ENCODE assay signal across 1 cellular context in genomic region chr1:4331371-4332163, GRCh38.
TF ChIP-seq lines count a peak whose summit lies in the region.

No MANE protein-coding gene starts in this region.

TF ChIP-seq in H1, 55 proteins besides CTCF, POLR2A, EP300 and RAD21 (continued from another document):
- TF ChIP-seq POU5F1 (IDR thresholded peaks at IDR 0.05; ENCODE audit: low read depth, low read length) (no peak), GABPA (IDR thresholded peaks at IDR 0.05; ENCODE audit: borderline replicate concordance, insufficient read depth, low read length) (no peak), SIRT6 (IDR thresholded peaks at IDR 0.05; ENCODE audit: low read length) (no peak), SP1 (IDR thresholded peaks at IDR 0.05; ENCODE audit: low read depth, low read length) (no peak), HDAC6 (IDR thresholded peaks at IDR 0.05; ENCODE audit: low read depth, low read length) (no peak), ASH2L (IDR thresholded peaks at IDR 0.05; ENCODE audit: low read length) (no peak), YY1 (IDR thresholded peaks at IDR 0.05; ENCODE audit: low read depth, low read length) (no peak), CEBPB (IDR thresholded peaks at IDR 0.05; ENCODE audit: low read depth, low read length) (no peak), SP4 (IDR thresholded peaks at IDR 0.05; ENCODE audit: low read length) (no peak), PHF8 (conservative IDR thresholded peaks at IDR 0.05; ENCODE audit: low read depth, low read length) (no peak), JUND (IDR thresholded peaks at IDR 0.05; ENCODE audit: low read length) (no peak)
